Comparison of ENCODE assay signal across 21 cellular contexts in the genomic region with DNA sequence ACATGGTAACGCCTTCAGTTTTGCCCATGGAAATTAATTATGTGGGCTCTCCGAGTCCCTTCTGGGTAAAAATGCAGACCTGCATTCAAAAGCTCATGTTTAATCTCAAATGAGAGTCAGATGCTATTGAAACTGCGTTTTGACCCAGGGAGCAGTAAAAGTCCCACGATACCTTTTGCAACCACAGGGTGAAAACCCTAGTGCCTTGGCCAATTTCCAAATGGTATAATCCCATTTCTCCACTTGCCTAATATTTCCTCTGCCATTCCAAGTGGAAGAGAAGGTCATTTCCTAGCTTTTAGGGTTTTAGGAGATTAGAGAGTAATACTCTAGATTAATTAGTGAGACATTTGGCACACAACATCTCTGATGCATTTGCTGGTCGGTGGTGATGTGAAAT.
"Had no signal": no experiment of that assay in that cellular context is flagged by ENCODE, and none has a peak within 500 bp of the region (broad histone marks: within the 10 kb centered on the region; RNA-seq: fewer than 3 reads in every experiment).

No MANE protein-coding gene starts in this region.

- H3K27ac ChIP-seq: colonic mucosa, left lung, parathyroid adenoma, prostate gland, thoracic aorta, transverse colon had no signal

- H3K79me2 ChIP-seq: parathyroid adenoma had no signal

- H3K9me3 ChIP-seq: colonic mucosa, heart left ventricle, left lung, prostate gland, thoracic aorta, transverse colon had no signal

- H3K4me3 ChIP-seq: colonic mucosa, heart left ventricle, left lung, lung, prostate gland, thoracic aorta, transverse colon had no signal

- H3K27me3 ChIP-seq: colonic mucosa, heart left ventricle, left lung, transverse colon had no signal

- H3K9ac ChIP-seq: parathyroid adenoma had no signal

- H3K4me1 ChIP-seq: colonic mucosa, parathyroid adenoma, prostate gland had no signal

- H3K36me3 ChIP-seq: colonic mucosa, prostate gland, transverse colon had no signal

- H2AFZ ChIP-seq: parathyroid adenoma had no signal

- FAIRE-seq: endothelial cell of umbilical vein had no signal

- DNase-seq: colonic mucosa; dermis blood vessel endothelial cell; erythroblast; foreskin melanocyte; heart left ventricle; hippocampal formation; left lung; mesendoderm; naive B cell; nephron progenitor cell; stimulated activated CD4-positive, alpha-beta T cell treated with anti-CD3 and anti-CD28 coated beads, Interleukin-2, amount 100 ng/mL, for 24 hours; stimulated activated CD4-positive, alpha-beta T cell treated with anti-CD3 and anti-CD28 coated beads, Interleukin-4, amount 100 ng/mL, for 4 hours; stimulated activated naive B cell treated with anti-CD40 and anti-IgM and Interleukin-4, amounts not matched to agents 10 μg/mL and 1 μg/mL and 100 μg/mL, for 72 hours; stimulated activated naive CD8-positive, alpha-beta T cell treated with anti-CD3 and anti-CD28 coated beads, Interleukin-15, amount 100 ng/mL, for 72 hours; substantia nigra; transverse colon had no signal
